In the genomic region with DNA sequence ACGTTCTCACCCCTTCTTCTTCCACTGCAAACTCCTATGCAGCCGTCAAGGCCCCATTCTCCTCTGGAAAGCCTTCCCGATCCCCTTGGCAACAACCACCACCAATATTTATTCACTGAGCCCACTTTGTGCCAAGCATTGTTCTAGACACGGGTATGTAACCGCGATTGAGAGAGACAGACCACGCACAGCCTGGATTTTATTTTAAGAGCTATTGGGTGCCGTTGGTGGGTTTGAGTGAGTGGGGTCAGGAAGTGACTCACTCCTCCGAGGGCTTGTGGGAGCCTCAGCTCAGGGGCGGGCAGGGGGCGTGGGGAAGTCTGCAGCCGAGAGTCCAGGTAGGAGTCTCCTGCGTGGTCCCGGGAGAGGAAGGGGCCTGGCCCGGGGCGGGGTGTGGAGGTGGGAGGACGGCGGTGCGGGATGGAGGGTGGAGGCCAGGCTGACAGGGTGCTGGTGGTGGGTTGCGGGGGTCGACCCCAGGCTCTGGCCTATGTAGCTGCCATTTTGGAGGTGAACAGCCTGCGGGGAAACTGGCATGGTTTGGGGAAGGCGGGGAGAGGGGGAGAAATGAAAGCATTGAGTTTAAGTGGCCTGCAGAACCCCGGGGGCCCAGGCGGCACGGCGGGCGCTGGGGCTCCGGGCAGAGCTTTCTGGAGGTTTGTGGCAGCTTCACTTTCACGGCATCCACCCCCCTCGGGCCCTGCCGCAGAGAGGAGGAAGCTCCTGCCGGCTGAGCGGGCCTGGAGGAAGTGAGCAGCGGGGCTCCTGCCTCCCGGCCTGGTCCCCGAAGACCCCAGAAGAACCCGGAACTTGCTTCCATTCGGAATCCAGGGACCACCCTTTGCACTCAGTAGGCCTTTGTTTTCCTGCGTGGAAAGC, we compare ENCODE assay signal across 1 cellular context.
TF ChIP-seq lines count a peak whose summit lies in the region.

No MANE protein-coding gene starts in this region.

TF ChIP-seq in GM12878, 131 proteins besides CTCF, POLR2A, EP300 and RAD21 (continued from another document and continues in another):
- TF ChIP-seq SPI1 (IDR thresholded peaks at IDR 0.05; ENCODE audit: borderline replicate concordance, insufficient read depth, low read depth, low read length) (peak; percentile 49), STAT3 (IDR thresholded peaks at IDR 0.05; ENCODE audit: low read depth, low read length) (no peak), CEBPB (IDR thresholded peaks at IDR 0.05; ENCODE audit: borderline replicate concordance in 1 of 2, low read depth in 2 of 2, low read length in 2 of 2) (no peak), LARP7 (IDR thresholded peaks at IDR 0.05) (peak; percentile 6; the same call in 1 of the 2 replicates), ASH2L (IDR thresholded peaks at IDR 0.05; ENCODE audit: borderline replicate concordance, low read depth) (no peak), BHLHE40 (IDR thresholded peaks at IDR 0.05; ENCODE audit: borderline replicate concordance in 1 of 2, low read depth in 2 of 2, low read length in 1 of 2) (no peak), RB1 (IDR thresholded peaks at IDR 0.05; ENCODE audit: borderline replicate concordance) (no peak), MXI1 (IDR thresholded peaks at IDR 0.05; ENCODE audit: low read depth, low read length) (no peak), ZNF207 (IDR thresholded peaks at IDR 0.05; ENCODE audit: borderline replicate concordance) (no peak), MEF2B (IDR thresholded peaks at IDR 0.05; ENCODE audit: partially characterized antibody, poor library complexity, severe bottlenecking) (peak; percentile 2), PAX8 (IDR thresholded peaks at IDR 0.05) (no peak), SREBF1 (IDR thresholded peaks at IDR 0.05; ENCODE audit: low read length) (no peak), ZNF622 (IDR thresholded peaks at IDR 0.05) (no peak), SMC3 (IDR thresholded peaks at IDR 0.05; ENCODE audit: borderline replicate concordance, low read length) (no peak), MEF2A (IDR thresholded peaks at IDR 0.05; ENCODE audit: insufficient read depth, low read depth, low read length) (no peak), SMAD1 (IDR thresholded peaks at IDR 0.05; ENCODE audit: low read depth, partially characterized antibody) (peak; percentile 54), SUZ12 (IDR thresholded peaks at IDR 0.05; ENCODE audit: unreplicated experiment) (no peak)
- TF ChIP-seq, protein P1, sequence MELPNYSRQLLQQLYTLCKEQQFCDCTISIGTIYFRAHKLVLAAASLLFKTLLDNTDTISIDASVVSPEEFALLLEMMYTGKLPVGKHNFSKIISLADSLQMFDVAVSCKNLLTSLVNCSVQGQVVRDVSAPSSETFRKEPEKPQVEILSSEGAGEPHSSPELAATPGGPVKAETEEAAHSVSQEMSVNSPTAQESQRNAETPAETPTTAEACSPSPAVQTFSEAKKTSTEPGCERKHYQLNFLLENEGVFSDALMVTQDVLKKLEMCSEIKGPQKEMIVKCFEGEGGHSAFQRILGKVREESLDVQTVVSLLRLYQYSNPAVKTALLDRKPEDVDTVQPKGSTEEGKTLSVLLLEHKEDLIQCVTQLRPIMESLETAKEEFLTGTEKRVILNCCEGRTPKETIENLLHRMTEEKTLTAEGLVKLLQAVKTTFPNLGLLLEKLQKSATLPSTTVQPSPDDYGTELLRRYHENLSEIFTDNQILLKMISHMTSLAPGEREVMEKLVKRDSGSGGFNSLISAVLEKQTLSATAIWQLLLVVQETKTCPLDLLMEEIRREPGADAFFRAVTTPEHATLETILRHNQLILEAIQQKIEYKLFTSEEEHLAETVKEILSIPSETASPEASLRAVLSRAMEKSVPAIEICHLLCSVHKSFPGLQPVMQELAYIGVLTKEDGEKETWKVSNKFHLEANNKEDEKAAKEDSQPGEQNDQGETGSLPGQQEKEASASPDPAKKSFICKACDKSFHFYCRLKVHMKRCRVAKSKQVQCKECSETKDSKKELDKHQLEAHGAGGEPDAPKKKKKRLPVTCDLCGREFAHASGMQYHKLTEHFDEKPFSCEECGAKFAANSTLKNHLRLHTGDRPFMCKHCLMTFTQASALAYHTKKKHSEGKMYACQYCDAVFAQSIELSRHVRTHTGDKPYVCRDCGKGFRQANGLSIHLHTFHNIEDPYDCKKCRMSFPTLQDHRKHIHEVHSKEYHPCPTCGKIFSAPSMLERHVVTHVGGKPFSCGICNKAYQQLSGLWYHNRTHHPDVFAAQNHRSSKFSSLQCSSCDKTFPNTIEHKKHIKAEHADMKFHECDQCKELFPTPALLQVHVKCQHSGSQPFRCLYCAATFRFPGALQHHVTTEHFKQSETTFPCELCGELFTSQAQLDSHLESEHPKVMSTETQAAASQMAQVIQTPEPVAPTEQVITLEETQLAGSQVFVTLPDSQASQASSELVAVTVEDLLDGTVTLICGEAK (IDR thresholded peaks at IDR 0.05; ENCODE audit: borderline replicate concordance): no peak
- TF ChIP-seq, protein P2, sequence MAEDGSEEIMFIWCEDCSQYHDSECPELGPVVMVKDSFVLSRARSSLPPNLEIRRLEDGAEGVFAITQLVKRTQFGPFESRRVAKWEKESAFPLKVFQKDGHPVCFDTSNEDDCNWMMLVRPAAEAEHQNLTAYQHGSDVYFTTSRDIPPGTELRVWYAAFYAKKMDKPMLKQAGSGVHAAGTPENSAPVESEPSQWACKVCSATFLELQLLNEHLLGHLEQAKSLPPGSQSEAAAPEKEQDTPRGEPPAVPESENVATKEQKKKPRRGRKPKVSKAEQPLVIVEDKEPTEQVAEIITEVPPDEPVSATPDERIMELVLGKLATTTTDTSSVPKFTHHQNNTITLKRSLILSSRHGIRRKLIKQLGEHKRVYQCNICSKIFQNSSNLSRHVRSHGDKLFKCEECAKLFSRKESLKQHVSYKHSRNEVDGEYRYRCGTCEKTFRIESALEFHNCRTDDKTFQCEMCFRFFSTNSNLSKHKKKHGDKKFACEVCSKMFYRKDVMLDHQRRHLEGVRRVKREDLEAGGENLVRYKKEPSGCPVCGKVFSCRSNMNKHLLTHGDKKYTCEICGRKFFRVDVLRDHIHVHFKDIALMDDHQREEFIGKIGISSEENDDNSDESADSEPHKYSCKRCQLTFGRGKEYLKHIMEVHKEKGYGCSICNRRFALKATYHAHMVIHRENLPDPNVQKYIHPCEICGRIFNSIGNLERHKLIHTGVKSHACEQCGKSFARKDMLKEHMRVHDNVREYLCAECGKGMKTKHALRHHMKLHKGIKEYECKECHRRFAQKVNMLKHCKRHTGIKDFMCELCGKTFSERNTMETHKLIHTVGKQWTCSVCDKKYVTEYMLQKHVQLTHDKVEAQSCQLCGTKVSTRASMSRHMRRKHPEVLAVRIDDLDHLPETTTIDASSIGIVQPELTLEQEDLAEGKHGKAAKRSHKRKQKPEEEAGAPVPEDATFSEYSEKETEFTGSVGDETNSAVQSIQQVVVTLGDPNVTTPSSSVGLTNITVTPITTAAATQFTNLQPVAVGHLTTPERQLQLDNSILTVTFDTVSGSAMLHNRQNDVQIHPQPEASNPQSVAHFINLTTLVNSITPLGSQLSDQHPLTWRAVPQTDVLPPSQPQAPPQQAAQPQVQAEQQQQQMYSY (CRISPR knock-in tag; IDR thresholded peaks at IDR 0.05): no peak
- TF ChIP-seq, protein P3, sequence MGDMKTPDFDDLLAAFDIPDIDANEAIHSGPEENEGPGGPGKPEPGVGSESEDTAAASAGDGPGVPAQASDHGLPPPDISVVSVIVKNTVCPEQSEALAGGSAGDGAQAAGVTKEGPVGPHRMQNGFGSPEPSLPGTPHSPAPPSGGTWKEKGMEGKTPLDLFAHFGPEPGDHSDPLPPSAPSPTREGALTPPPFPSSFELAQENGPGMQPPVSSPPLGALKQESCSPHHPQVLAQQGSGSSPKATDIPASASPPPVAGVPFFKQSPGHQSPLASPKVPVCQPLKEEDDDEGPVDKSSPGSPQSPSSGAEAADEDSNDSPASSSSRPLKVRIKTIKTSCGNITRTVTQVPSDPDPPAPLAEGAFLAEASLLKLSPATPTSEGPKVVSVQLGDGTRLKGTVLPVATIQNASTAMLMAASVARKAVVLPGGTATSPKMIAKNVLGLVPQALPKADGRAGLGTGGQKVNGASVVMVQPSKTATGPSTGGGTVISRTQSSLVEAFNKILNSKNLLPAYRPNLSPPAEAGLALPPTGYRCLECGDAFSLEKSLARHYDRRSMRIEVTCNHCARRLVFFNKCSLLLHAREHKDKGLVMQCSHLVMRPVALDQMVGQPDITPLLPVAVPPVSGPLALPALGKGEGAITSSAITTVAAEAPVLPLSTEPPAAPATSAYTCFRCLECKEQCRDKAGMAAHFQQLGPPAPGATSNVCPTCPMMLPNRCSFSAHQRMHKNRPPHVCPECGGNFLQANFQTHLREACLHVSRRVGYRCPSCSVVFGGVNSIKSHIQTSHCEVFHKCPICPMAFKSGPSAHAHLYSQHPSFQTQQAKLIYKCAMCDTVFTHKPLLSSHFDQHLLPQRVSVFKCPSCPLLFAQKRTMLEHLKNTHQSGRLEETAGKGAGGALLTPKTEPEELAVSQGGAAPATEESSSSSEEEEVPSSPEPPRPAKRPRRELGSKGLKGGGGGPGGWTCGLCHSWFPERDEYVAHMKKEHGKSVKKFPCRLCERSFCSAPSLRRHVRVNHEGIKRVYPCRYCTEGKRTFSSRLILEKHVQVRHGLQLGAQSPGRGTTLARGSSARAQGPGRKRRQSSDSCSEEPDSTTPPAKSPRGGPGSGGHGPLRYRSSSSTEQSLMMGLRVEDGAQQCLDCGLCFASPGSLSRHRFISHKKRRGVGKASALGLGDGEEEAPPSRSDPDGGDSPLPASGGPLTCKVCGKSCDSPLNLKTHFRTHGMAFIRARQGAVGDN (IDR thresholded peaks at IDR 0.05): 0 out of 2 replicates have a peak, but pooled peaks have one; percentile 38
- TF ChIP-seq, protein P4, sequence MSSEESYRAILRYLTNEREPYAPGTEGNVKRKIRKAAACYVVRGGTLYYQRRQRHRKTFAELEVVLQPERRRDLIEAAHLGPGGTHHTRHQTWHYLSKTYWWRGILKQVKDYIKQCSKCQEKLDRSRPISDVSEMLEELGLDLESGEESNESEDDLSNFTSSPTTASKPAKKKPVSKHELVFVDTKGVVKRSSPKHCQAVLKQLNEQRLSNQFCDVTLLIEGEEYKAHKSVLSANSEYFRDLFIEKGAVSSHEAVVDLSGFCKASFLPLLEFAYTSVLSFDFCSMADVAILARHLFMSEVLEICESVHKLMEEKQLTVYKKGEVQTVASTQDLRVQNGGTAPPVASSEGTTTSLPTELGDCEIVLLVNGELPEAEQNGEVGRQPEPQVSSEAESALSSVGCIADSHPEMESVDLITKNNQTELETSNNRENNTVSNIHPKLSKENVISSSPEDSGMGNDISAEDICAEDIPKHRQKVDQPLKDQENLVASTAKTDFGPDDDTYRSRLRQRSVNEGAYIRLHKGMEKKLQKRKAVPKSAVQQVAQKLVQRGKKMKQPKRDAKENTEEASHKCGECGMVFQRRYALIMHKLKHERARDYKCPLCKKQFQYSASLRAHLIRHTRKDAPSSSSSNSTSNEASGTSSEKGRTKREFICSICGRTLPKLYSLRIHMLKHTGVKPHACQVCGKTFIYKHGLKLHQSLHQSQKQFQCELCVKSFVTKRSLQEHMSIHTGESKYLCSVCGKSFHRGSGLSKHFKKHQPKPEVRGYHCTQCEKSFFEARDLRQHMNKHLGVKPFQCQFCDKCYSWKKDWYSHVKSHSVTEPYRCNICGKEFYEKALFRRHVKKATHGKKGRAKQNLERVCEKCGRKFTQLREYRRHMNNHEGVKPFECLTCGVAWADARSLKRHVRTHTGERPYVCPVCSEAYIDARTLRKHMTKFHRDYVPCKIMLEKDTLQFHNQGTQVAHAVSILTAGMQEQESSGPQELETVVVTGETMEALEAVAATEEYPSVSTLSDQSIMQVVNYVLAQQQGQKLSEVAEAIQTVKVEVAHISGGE (CRISPR knock-in tag; IDR thresholded peaks at IDR 0.05): no peak
- TF ChIP-seq, protein P5, sequence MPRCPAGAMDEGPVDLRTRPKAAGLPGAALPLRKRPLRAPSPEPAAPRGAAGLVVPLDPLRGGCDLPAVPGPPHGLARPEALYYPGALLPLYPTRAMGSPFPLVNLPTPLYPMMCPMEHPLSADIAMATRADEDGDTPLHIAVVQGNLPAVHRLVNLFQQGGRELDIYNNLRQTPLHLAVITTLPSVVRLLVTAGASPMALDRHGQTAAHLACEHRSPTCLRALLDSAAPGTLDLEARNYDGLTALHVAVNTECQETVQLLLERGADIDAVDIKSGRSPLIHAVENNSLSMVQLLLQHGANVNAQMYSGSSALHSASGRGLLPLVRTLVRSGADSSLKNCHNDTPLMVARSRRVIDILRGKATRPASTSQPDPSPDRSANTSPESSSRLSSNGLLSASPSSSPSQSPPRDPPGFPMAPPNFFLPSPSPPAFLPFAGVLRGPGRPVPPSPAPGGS (IDR thresholded peaks at IDR 0.05; ENCODE audit: borderline replicate concordance, insufficient read depth, low read depth, low read length, poor library complexity, severe bottlenecking): peak; percentile 21
- TF ChIP-seq, protein P6, sequence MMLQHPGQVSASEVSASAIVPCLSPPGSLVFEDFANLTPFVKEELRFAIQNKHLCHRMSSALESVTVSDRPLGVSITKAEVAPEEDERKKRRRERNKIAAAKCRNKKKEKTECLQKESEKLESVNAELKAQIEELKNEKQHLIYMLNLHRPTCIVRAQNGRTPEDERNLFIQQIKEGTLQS (IDR thresholded peaks at IDR 0.05; ENCODE audit: borderline replicate concordance, extremely low read depth, low read depth, low read length): no peak
- TF ChIP-seq, protein P7, sequence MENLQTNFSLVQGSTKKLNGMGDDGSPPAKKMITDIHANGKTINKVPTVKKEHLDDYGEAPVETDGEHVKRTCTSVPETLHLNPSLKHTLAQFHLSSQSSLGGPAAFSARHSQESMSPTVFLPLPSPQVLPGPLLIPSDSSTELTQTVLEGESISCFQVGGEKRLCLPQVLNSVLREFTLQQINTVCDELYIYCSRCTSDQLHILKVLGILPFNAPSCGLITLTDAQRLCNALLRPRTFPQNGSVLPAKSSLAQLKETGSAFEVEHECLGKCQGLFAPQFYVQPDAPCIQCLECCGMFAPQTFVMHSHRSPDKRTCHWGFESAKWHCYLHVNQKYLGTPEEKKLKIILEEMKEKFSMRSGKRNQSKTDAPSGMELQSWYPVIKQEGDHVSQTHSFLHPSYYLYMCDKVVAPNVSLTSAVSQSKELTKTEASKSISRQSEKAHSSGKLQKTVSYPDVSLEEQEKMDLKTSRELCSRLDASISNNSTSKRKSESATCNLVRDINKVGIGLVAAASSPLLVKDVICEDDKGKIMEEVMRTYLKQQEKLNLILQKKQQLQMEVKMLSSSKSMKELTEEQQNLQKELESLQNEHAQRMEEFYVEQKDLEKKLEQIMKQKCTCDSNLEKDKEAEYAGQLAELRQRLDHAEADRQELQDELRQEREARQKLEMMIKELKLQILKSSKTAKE (IDR thresholded peaks at IDR 0.05; ENCODE audit: low read depth, poor library complexity, severe bottlenecking): no peak
- TF ChIP-seq, protein P8, sequence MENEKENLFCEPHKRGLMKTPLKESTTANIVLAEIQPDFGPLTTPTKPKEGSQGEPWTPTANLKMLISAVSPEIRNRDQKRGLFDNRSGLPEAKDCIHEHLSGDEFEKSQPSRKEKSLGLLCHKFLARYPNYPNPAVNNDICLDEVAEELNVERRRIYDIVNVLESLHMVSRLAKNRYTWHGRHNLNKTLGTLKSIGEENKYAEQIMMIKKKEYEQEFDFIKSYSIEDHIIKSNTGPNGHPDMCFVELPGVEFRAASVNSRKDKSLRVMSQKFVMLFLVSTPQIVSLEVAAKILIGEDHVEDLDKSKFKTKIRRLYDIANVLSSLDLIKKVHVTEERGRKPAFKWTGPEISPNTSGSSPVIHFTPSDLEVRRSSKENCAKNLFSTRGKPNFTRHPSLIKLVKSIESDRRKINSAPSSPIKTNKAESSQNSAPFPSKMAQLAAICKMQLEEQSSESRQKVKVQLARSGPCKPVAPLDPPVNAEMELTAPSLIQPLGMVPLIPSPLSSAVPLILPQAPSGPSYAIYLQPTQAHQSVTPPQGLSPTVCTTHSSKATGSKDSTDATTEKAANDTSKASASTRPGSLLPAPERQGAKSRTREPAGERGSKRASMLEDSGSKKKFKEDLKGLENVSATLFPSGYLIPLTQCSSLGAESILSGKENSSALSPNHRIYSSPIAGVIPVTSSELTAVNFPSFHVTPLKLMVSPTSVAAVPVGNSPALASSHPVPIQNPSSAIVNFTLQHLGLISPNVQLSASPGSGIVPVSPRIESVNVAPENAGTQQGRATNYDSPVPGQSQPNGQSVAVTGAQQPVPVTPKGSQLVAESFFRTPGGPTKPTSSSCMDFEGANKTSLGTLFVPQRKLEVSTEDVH (IDR thresholded peaks at IDR 0.05; ENCODE audit: low read depth, partially characterized antibody): no peak
